Comparison of ENCODE assay signal across 26 cellular contexts in the genomic region with DNA sequence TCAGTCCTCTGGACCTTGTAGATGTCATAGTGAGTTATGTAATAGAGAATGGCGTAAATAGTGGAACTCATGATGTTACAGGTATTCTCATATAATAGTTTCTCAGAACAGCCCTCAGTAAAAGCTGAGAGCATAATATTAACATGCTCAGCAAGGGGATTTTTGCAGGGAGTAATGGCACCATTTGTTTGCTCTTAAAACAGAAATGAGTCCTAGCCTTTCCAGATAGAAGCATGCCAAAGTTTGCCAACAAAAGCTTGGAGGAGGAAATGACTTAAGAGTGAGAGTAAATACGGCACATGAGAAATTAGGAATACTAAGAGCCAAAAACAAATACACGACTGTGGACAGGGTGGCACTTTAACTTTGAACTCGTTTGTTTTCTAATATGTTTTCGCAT.
"Had no signal": no experiment of that assay in that cellular context is flagged by ENCODE, and none has a peak within 500 bp of the region (broad histone marks: within the 10 kb centered on the region; RNA-seq: fewer than 3 reads in every experiment).

No MANE protein-coding gene starts in this region.

- H3K9me3 ChIP-seq: mucosa of descending colon, sigmoid colon had no signal

- DNase-seq: activated CD4-positive, alpha-beta memory T cell treated with anti-CD3 and anti-CD28 coated beads, Interleukin-2, amount 10 ng/mL, durations not matched to agents 7 days and 5 days; activated CD4-positive, alpha-beta T cell treated with anti-CD3 and anti-CD28 coated beads, Interleukin-2, amount 10 ng/mL, durations not matched to agents 24 days and 14 days; activated effector memory CD4-positive, alpha-beta T cell treated with anti-CD3 and anti-CD28 coated beads, Interleukin-2, amount 50 U/mL, for 16 hours; activated naive CD4-positive, alpha-beta T cell treated with anti-CD3 and anti-CD28 coated beads, Interleukin-2, amount 50 U/mL, for 16 hours; activated naive CD8-positive, alpha-beta T cell treated with anti-CD3 and anti-CD28 coated beads, Interleukin-2, amount 50 U/mL, for 24 hours; activated T-cell treated with anti-CD3 and anti-CD28 coated beads, Interleukin-2, amount 50 U/mL, for 72 hours; body of pancreas; cortex of kidney; endodermal cell; heart left ventricle; islet precursor cell; left cardiac atrium; mesendoderm; mucosa of descending colon; naive thymus-derived CD4-positive, alpha-beta T cell; retina; sigmoid colon; stimulated activated CD4-positive, alpha-beta T cell treated with anti-CD3 and anti-CD28 coated beads, Interleukin-15, amount 100 ng/mL, for 24 hours; stimulated activated CD8-positive, alpha-beta memory T cell treated with anti-CD3 and anti-CD28 coated beads, Interleukin-4, amount 100 ng/mL, for 48 hours; stimulated activated naive B cell treated with anti-CD40 and anti-IgM and Interleukin-4, amounts not matched to agents 10 μg/mL and 1 μg/mL and 100 μg/mL, for 72 hours; T1000; trophoblast cell had no signal

- H3K4me2 ChIP-seq: smooth muscle cell had no signal

- H3K27ac ChIP-seq: body of pancreas, cardiac muscle cell, epithelial cell of prostate, heart left ventricle, sigmoid colon had no signal

- ATAC-seq: activated CD4-positive, CD25-positive, alpha-beta regulatory T cell treated with anti-CD3 and anti-CD28 coated beads, Interleukin-2, amount 50 U/mL, for 24 hours; activated naive CD8-positive, alpha-beta T cell treated with anti-CD3 and anti-CD28 coated beads, Interleukin-2, amount 50 U/mL, for 24 hours; activated T-cell treated with anti-CD3 and anti-CD28 coated beads, Interleukin-2, amount 50 U/mL, for 72 hours; body of pancreas; heart left ventricle; left cardiac atrium; mucosa of descending colon; naive thymus-derived CD4-positive, alpha-beta T cell; stimulated activated naive B cell treated with anti-CD40 and anti-IgM and Interleukin-4, amounts not matched to agents 10 μg/mL and 1 μg/mL and 100 μg/mL, for 72 hours had no signal

- H3K27me3 ChIP-seq: body of pancreas, cardiac muscle cell, heart left ventricle, sigmoid colon had no signal

- H3K36me3 ChIP-seq: cardiac muscle cell, heart left ventricle, sigmoid colon had no signal

- H3K4me3 ChIP-seq: body of pancreas, cardiac muscle cell, heart left ventricle, mucosa of descending colon, sigmoid colon, smooth muscle cell had no signal

- H3K4me1 ChIP-seq: body of pancreas, heart left ventricle, sigmoid colon had no signal
